ENCODE assay signal across 21 cellular contexts in the genomic region with DNA sequence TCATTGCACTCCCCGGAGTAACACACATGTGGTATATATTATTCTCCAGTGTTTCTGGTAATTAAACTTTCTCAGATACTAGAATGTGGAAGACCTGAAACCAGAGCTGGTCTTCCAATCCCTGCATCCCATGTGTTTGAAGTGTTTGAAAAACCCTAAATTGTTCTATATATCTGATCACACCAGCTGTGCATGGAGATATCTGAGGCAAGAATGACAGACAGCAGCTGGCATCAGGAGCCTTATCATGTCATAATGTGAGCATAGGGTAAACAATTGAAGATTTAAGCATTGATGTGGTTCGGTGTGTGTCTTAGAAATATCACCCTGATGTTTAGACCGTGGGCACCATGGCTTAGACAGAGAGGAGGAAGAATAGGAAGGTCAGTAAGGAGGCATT.
"Had no signal": no experiment of that assay in that cellular context is flagged by ENCODE, and none has a peak within 500 bp of the region (broad histone marks: within the 10 kb centered on the region; RNA-seq: fewer than 3 reads in every experiment).

No MANE protein-coding gene starts in this region.

- H3K27ac ChIP-seq: esophagus muscularis mucosa, foreskin keratinocyte, gastroesophageal sphincter, heart left ventricle, hepatocyte, neural progenitor cell, parathyroid adenoma, right lobe of liver, testis, tibial artery had no signal

- DNase-seq: effector memory CD4-positive, alpha-beta T cell; heart left ventricle; kidney; naive B cell; right lobe of liver; stimulated activated CD4-positive, alpha-beta T cell treated with anti-CD3 and anti-CD28 coated beads, Interleukin-2, amount 100 ng/mL, for 24 hours; stimulated activated CD4-positive, alpha-beta T cell treated with anti-CD3 and anti-CD28 coated beads, Interleukin-4, amount 100 ng/mL, for 24 hours; stimulated activated naive CD4-positive, alpha-beta T cell treated with Interleukin-2 at 50 U/mL for 16 hours; substantia nigra; testis; tibial artery had no signal

- H3K27me3 ChIP-seq: esophagus muscularis mucosa, foreskin keratinocyte, gastroesophageal sphincter, heart left ventricle, hepatocyte, neural progenitor cell, right lobe of liver, testis, tibial artery had no signal

- H3K4me2 ChIP-seq: hepatocyte, neural progenitor cell had no signal

- H3K4me3 ChIP-seq: esophagus muscularis mucosa, gastroesophageal sphincter, heart left ventricle, hepatocyte, lung, neural progenitor cell, right lobe of liver, testis, tibial artery had no signal

- H3K4me1 ChIP-seq: esophagus muscularis mucosa, foreskin keratinocyte, gastroesophageal sphincter, neural progenitor cell, parathyroid adenoma, right lobe of liver, testis, tibial artery had no signal

- H3K9me3 ChIP-seq: esophagus muscularis mucosa, gastroesophageal sphincter, heart left ventricle, right lobe of liver, testis, tibial artery had no signal

- H3K9ac ChIP-seq: neural progenitor cell, parathyroid adenoma had no signal

- H2AFZ ChIP-seq: hepatocyte, neural progenitor cell, parathyroid adenoma had no signal

- H3K36me3 ChIP-seq: esophagus muscularis mucosa, gastroesophageal sphincter, heart left ventricle, neural progenitor cell, right lobe of liver, tibial artery had no signal

- H3K79me2 ChIP-seq: hepatocyte, parathyroid adenoma had no signal

- ATAC-seq: foreskin keratinocyte; gastroesophageal sphincter; heart left ventricle; left lobe of liver; natural killer cell treated with Interleukin-12 subunit alpha and Interleukin-12 subunit beta and Interleukin-15 and Interleukin-18, amount 100 ng/mL, for 72 hours; right lobe of liver; stimulated activated effector memory CD8-positive, alpha-beta T cell treated with anti-CD3 and anti-CD28 coated beads, Interleukin-12 subunit alpha, Interleukin-12 subunit beta, amount 100 ng/mL, for 72 hours had no signal
